ENCODE assay signal across 9 cellular contexts in genomic region chr1:3393024-3393986, GRCh38.
DNase-seq lines count a peak whose midpoint lies in the region; ATAC-seq, FAIRE-seq and TF ChIP-seq lines count a peak whose summit lies in the region.
"Had no signal": no experiment of that assay in that cellular context is flagged by ENCODE, and none has a peak within 500 bp of the region (broad histone marks: within the 10 kb centered on the region; RNA-seq: fewer than 3 reads in every experiment).

No MANE protein-coding gene starts in this region.

- H3K14ac ChIP-seq in H1 (ENCODE audit: insufficient read length), result no peak overlapping the region

- 13% methylated on average over 40 of the region's 63 CpGs; no CpG with 5 or more reads in 1 of the 2 experiments for WGBS in H1 (ENCODE audit: extremely low coverage in 1 of 2, insufficient coverage in 1 of 2, insufficient read length in 1 of 2, insufficient replicate concordance in 2 of 2, low coverage in 1 of 2, low lambda C conversion rate in 2 of 2, missing lambda C conversion rate in 1 of 2), 2 experiments
- WGBS in smooth muscle cell (ENCODE audit: low lambda C conversion rate), result 1% methylated on average over 53 of the region's 63 CpGs

- peak; percentile 40 for ATAC-seq in left lung
- ATAC-seq: natural killer cell had no signal

- H3K4me1 ChIP-seq in H1 (replicated peaks in 1 of 4; ENCODE audit: control insufficient read depth in 3 of 4, insufficient read depth in 4 of 4, low read length in 3 of 4), result peaks cover 3 to 22% (median 3%) of the 10 kb centered on the region in 4 experiments
- H3K4me1 ChIP-seq in left lung, result peaks cover 0 to 3% of the 10 kb centered on the region in 2 donors
- H3K4me1 ChIP-seq in smooth muscle cell (ENCODE audit: low read depth), result peaks cover 23% of the 10 kb centered on the region

- peak overlapping the region; percentile 30; the same call in 1 of the 2 replicates for H4K8ac ChIP-seq in H1 (ENCODE audit: extremely low read depth, insufficient read depth, low read length)

- H2BK12ac ChIP-seq in H1 (ENCODE audit: low read depth, low read length), result 0 out of 2 replicates have a peak overlapping the region, but pooled peaks have one; percentile 17

- H4K5ac ChIP-seq in H1 (ENCODE audit: insufficient read length, low read depth, low read length), result no peak overlapping the region

- no peak overlapping the region; the same call in 1 of the 2 replicates for H2AK5ac ChIP-seq in H1 (ENCODE audit: low read depth, low read length)

- H3K23me2 ChIP-seq in H1 (ENCODE audit: low read depth, low read length), result peaks cover 3% of the 10 kb centered on the region; the same call in 1 of the 2 replicates

- peak overlapping the region; percentile 36 to 75 (median 42) for H3K4me3 ChIP-seq in H1 (ENCODE audit: extremely low read depth in 1 of 4, insufficient read depth in 2 of 4, low read depth in 3 of 4, low read length in 4 of 4)
- H3K4me3 ChIP-seq in left lung, result no peak overlapping the region
- peak overlapping the region; percentile 59 for H3K4me3 ChIP-seq in smooth muscle cell

- H2AFZ ChIP-seq in H1 (ENCODE audit: low read length) (0 out of 2 replicates have a peak overlapping the region, but pooled peaks have one; percentile 8), smooth muscle cell (ENCODE audit: low read depth) (peak overlapping the region; percentile 90)

- no peaks in the 10 kb centered on the region for H4K20me1 ChIP-seq in H1 (replicated peaks in 1 of 2; ENCODE audit: control insufficient read depth in 1 of 2, insufficient read depth in 2 of 2, low read length in 2 of 2)
- H4K20me1 ChIP-seq in smooth muscle cell (ENCODE audit: low read depth), result no peaks in the 10 kb centered on the region

- H3K27me3 ChIP-seq in H1 (replicated peaks in 1 of 4; ENCODE audit: control insufficient read depth in 3 of 4, extremely low read depth in 1 of 4, insufficient read depth in 3 of 4, low read length in 3 of 4), result peaks cover 18 to 59% (median 53%) of the 10 kb centered on the region in 4 experiments
- H3K27me3 ChIP-seq in left lung, result peaks cover 35 to 98% of the 10 kb centered on the region in 2 donors
- H3K27me3 ChIP-seq in smooth muscle cell (ENCODE audit: low read depth), result no peaks in the 10 kb centered on the region

- peak; percentile 84 for DNase-seq in HuH-7 (ENCODE audit: low spot score)
- peak in 1 of 2 experiments; percentile 68 for DNase-seq in H1 (ENCODE audit: low read depth in 1 of 2, low spot score in 2 of 2)
- no peak for DNase-seq in left lung
- DNase-seq in smooth muscle cell (lab: John Stamatoyannopoulos, UW; ENCODE audit: unreplicated experiment), result no peak
- DNase-seq in SKM-1 treated with dmso at 0.1 percent for 144 hours (lab: John Stamatoyannopoulos, UW; ENCODE audit: unreplicated experiment), result no peak
- no peak for DNase-seq in MV-4-11 (lab: John Stamatoyannopoulos, UW)
- DNase-seq in central memory CD4-positive, alpha-beta T cell, result no peak
- DNase-seq in DMS 273 treated with DMSO at 0.1 percent for 48 hours (lab: John Stamatoyannopoulos, UW), result no peak
- DNase-seq: natural killer cell had no signal

- intact Hi-C loops in left lung (cut with DNase I), result no loop called here

- H3K4ac ChIP-seq in H1 (replicated peaks; ENCODE audit: insufficient read length, low read depth, low read length), result no peak overlapping the region

- peak overlapping the region; percentile 61; the same call in 1 of the 2 replicates for H2BK15ac ChIP-seq in H1 (ENCODE audit: low read length)

- no peak overlapping the region for H2BK5ac ChIP-seq in H1 (ENCODE audit: low read depth, low read length)

- FAIRE-seq in H1 (lab: Jason Lieb, UNC), result no peak

- TF ChIP-seq POLR2A in H1 (IDR thresholded peaks at IDR 0.05; ENCODE audit: control extremely low read depth in 1 of 2, low read depth in 2 of 2, low read length in 2 of 2), result no peak

- H2BK120ac ChIP-seq in H1 (replicated peaks; ENCODE audit: low read depth, low read length), result no peak overlapping the region

- H3K4me2 ChIP-seq in H1 (ENCODE audit: insufficient read depth in 1 of 2, low read depth in 2 of 2, low read length in 2 of 2), result peak overlapping the region; percentile 62 to 96
- H3K4me2 ChIP-seq in smooth muscle cell, result peak overlapping the region; percentile 98

- no peak for TF ChIP-seq RAD21 in H1 (IDR thresholded peaks at IDR 0.05 in 1 of 2, conservative IDR thresholded peaks at IDR 0.05 in 1 of 2; ENCODE audit: low read depth in 2 of 2, low read length in 2 of 2)

- H3K79me1 ChIP-seq in H1 (ENCODE audit: low read depth, low read length), result no peaks in the 10 kb centered on the region

- no peaks in the 10 kb centered on the region for H3K79me2 ChIP-seq in H1 (ENCODE audit: control insufficient read depth in 1 of 2, insufficient read depth in 2 of 2, low read length in 2 of 2)
- H3K79me2 ChIP-seq in smooth muscle cell (ENCODE audit: low read depth), result no peaks in the 10 kb centered on the region

- no peak overlapping the region for H3K56ac ChIP-seq in H1 (replicated peaks; ENCODE audit: insufficient read length, low read depth, low read length)

- no peak for TF ChIP-seq EP300 in H1 (IDR thresholded peaks at IDR 0.05; ENCODE audit: borderline replicate concordance in 1 of 2, low read depth in 2 of 2, low read length in 2 of 2)

- POLR2A ChIA-PET in H1 (lab: Charles Lee; ENCODE audit: partially characterized antibody), result interaction anchor here (0.6 kb wide), 1 partner anchor 36 kb away, joined by 3 read pairs; no protein-coding TSS in a partner anchor

- peak overlapping the region in 1 of 4 experiments; percentile 35; a peak in 1 of 7 replicates for H3K9ac ChIP-seq in H1 (replicated peaks in 1 of 4; ENCODE audit: extremely low read depth in 1 of 4, low read depth in 3 of 4, low read length in 3 of 4)
- peak overlapping the region; percentile 62 for H3K9ac ChIP-seq in smooth muscle cell (ENCODE audit: low read depth)

- H3K23ac ChIP-seq in H1 (ENCODE audit: insufficient read length), result no peak overlapping the region

- H3F3A ChIP-seq in smooth muscle cell (ENCODE audit: low read depth), result no peaks in the 10 kb centered on the region

- no peak overlapping the region for H2BK20ac ChIP-seq in H1 (ENCODE audit: low read length)

- CTCF ChIA-PET in H1 (lab: Charles Lee; ENCODE audit: partially characterized antibody), result interaction anchor here (2.9 kb wide), 1 partner anchor 10 kb away, joined by 9 read pairs; no protein-coding TSS in a partner anchor

- H3K9me3 ChIP-seq in H1 (ENCODE audit: insufficient read depth in 2 of 2, low read depth in 1 of 2, low read length in 1 of 2) (no peaks in the 10 kb centered on the region), left lung (no peaks in the 10 kb centered on the region), smooth muscle cell (replicated peaks; ENCODE audit: low read depth) (no peaks in the 10 kb centered on the region)

- H3K36me3 ChIP-seq in H1 (ENCODE audit: control insufficient read depth in 2 of 4, insufficient read depth in 4 of 4, low read length in 3 of 4) (no peaks in the 10 kb centered on the region), left lung (no peaks in the 10 kb centered on the region), smooth muscle cell (ENCODE audit: low read depth) (no peaks in the 10 kb centered on the region)

- no peak overlapping the region for H3K27ac ChIP-seq in H1 (ENCODE audit: low read depth, low read length)
- H3K27ac ChIP-seq in left lung, result no peak overlapping the region
- peak overlapping the region; percentile 72 for H3K27ac ChIP-seq in smooth muscle cell (ENCODE audit: low read depth)

- no peak overlapping the region for H4K91ac ChIP-seq in H1 (replicated peaks; ENCODE audit: insufficient read length, low read length)

- TF ChIP-seq CTCF in H1 (IDR thresholded peaks at IDR 0.05; ENCODE audit: control extremely low read depth in 1 of 3, insufficient read depth in 1 of 3, low read depth in 1 of 3, low read length in 3 of 3) (no peak), left lung (IDR thresholded peaks at IDR 0.05) (no peak), smooth muscle cell (IDR thresholded peaks at IDR 0.05; ENCODE audit: borderline replicate concordance, insufficient read depth, poor library complexity, severe bottlenecking) (no peak)

- peak overlapping the region; percentile 71; the same call in 1 of the 2 replicates for H3K18ac ChIP-seq in H1 (ENCODE audit: extremely low read depth, low read length)

TF ChIP-seq in H1, 55 proteins besides CTCF, POLR2A, EP300 and RAD21 (continues in another document):
- TF ChIP-seq USF2 (IDR thresholded peaks at IDR 0.05; ENCODE audit: low read length) (no peak), TBP (IDR thresholded peaks at IDR 0.05; ENCODE audit: low read depth, low read length) (no peak), CHD2 (IDR thresholded peaks at IDR 0.05; ENCODE audit: low read length) (no peak), EGR1 (IDR thresholded peaks at IDR 0.05; ENCODE audit: borderline replicate concordance, low read depth, low read length) (no peak), KDM1A (IDR thresholded peaks at IDR 0.05; ENCODE audit: borderline replicate concordance, low read length) (no peak), CBX8 (IDR thresholded peaks at IDR 0.05; ENCODE audit: borderline replicate concordance, low read depth, low read length) (no peak), YY1 (IDR thresholded peaks at IDR 0.05; ENCODE audit: low read depth, low read length) (no peak), SP1 (IDR thresholded peaks at IDR 0.05; ENCODE audit: low read depth, low read length) (no peak), MAFK (IDR thresholded peaks at IDR 0.05; ENCODE audit: low read depth, low read length) (no peak), RFX5 (IDR thresholded peaks at IDR 0.05; ENCODE audit: borderline replicate concordance, low read depth, low read length) (no peak), CBX5 (IDR thresholded peaks at IDR 0.05; ENCODE audit: low read depth, low read length) (no peak), PHF8 (conservative IDR thresholded peaks at IDR 0.05; ENCODE audit: low read depth, low read length) (0 out of 2 replicates have a peak, but pooled peaks have one; percentile 6), TAF1 (IDR thresholded peaks at IDR 0.05; ENCODE audit: low read depth, low read length) (0 out of 2 replicates have a peak, but pooled peaks have one; percentile 22), ATF3 (IDR thresholded peaks at IDR 0.05; ENCODE audit: insufficient read depth, low read depth, low read length) (no peak), GABPA (IDR thresholded peaks at IDR 0.05; ENCODE audit: borderline replicate concordance, insufficient read depth, low read length) (0 out of 2 replicates have a peak, but pooled peaks have one; percentile 35)

Comparison
In these comparisons a context has a peak if more than half of its experiments do, and no peak if none do; other contexts are left out.
1. H3K4me3 ChIP-seq: peak in H1 (4 of 4) and smooth muscle cell (single experiment); none in left lung (0 of 2).